In genomic region chr22:21726650-21727049, GRCh38 we compare ENCODE assay signal across 8 cellular contexts. TPM values are rescaled to one million over a fixed set of nuclear protein-coding genes. Genes with fewer than 3 reads are reported as not detected.
DNase-seq lines count a peak whose midpoint lies in the region; ATAC-seq and TF ChIP-seq lines count a peak whose summit lies in the region.
"Had no signal": no experiment of that assay in that cellular context is flagged by ENCODE, and none has a peak within 500 bp of the region (broad histone marks: within the 10 kb centered on the region; RNA-seq: fewer than 3 reads in every experiment).

No MANE protein-coding gene starts in this region.

- no peak overlapping the region for H3K27ac ChIP-seq in osteoblast (ENCODE audit: low read depth, low read length)
- H3K27ac ChIP-seq: lower lobe of right lung had no signal

- H3K36me3 ChIP-seq in osteoblast (ENCODE audit: insufficient read depth, low read length): no peaks in the 10 kb centered on the region

- no peak overlapping the region for H3K27ac Mint-ChIP-seq in activated CD8-positive, alpha-beta memory T cell treated with anti-CD3 and anti-CD28 coated beads, Interleukin-2, amount 10 ng/mL, durations not matched to agents 7 days and 5 days

- no peak overlapping the region for H3K4me2 ChIP-seq in osteoblast (ENCODE audit: insufficient read depth, low read length)

- H3K4me1 Mint-ChIP-seq in activated CD8-positive, alpha-beta memory T cell treated with anti-CD3 and anti-CD28 coated beads, Interleukin-2, amount 10 ng/mL, durations not matched to agents 7 days and 5 days: peaks cover 11% of the 10 kb centered on the region

- H3K4me1 ChIP-seq in osteoblast (ENCODE audit: insufficient read depth, low read length): no peaks in the 10 kb centered on the region
- H3K4me1 ChIP-seq: lower lobe of right lung had no signal

- no peaks in the 10 kb centered on the region for H3K79me2 ChIP-seq in osteoblast (ENCODE audit: insufficient read depth, low read length)

- no peak overlapping the region for H3K4me3 Mint-ChIP-seq in activated CD8-positive, alpha-beta memory T cell treated with anti-CD3 and anti-CD28 coated beads, Interleukin-2, amount 10 ng/mL, durations not matched to agents 7 days and 5 days

- H4K20me1 ChIP-seq in osteoblast (ENCODE audit: insufficient read depth, low read length): no peaks in the 10 kb centered on the region

- no peaks in the 10 kb centered on the region for H3K27me3 ChIP-seq in osteoblast (ENCODE audit: insufficient read depth, low read length)

- peak; percentile 76 for DNase-seq in activated CD8-positive, alpha-beta memory T cell treated with anti-CD3 and anti-CD28 coated beads, Interleukin-2, amount 10 ng/mL, durations not matched to agents 7 days and 5 days
- DNase-seq in medulla oblongata (ENCODE audit: extremely low spot score) (peak; percentile 16), osteoblast (ENCODE audit: insufficient read length, low spot score, missing footprints) (no peak)
- DNase-seq: lower lobe of right lung had no signal

- peak; percentile 96 for ATAC-seq in activated CD8-positive, alpha-beta memory T cell treated with anti-CD3 and anti-CD28 coated beads, Interleukin-2, amount 10 ng/mL, durations not matched to agents 7 days and 5 days
- ATAC-seq in HG02884 (IDR thresholded peaks at IDR 0.05; ENCODE audit: unreplicated experiment) (no peak), HG03354 (IDR thresholded peaks at IDR 0.05; ENCODE audit: poor library complexity, severe bottlenecking, unreplicated experiment) (no peak)

- H3K4me3 ChIP-seq in osteoblast (ENCODE audit: insufficient read depth, low read length): no peak overlapping the region
- H3K4me3 ChIP-seq: lower lobe of right lung had no signal

- CTCF ChIA-PET in activated CD8-positive, alpha-beta memory T cell treated with anti-CD3 and anti-CD28 coated beads, Interleukin-2, amount 10 ng/mL, durations not matched to agents 7 days and 5 days (lab: Charles Lee): interaction anchor here (0.8 to 1.5 kb wide), 9 partner anchors 8 to 226 kb away, joined by 3 to 6 read pairs (median 3); partner anchors contain the start of genes PPM1F and YPEL1

- H2AFZ ChIP-seq in osteoblast (ENCODE audit: low read length): no peak overlapping the region

- H3K9me3 ChIP-seq in osteoblast (ENCODE audit: low read depth, low read length): no peaks in the 10 kb centered on the region
- H3K9me3 ChIP-seq: lower lobe of right lung had no signal

- TF ChIP-seq CTCF in GM12873 (IDR thresholded peaks at IDR 0.05; ENCODE audit: insufficient read depth, low read depth, low read length, missing control alignments): peak; percentile 74
- peak; percentile 32; the same call in 1 of the 2 replicates for TF ChIP-seq CTCF in LNCAP (IDR thresholded peaks at IDR 0.05)
- no peak for TF ChIP-seq CTCF in osteoblast (IDR thresholded peaks at IDR 0.05; ENCODE audit: extremely low read depth, low read depth, low read length)

- no peaks in the 10 kb centered on the region for H3K36me3 Mint-ChIP-seq in activated CD8-positive, alpha-beta memory T cell treated with anti-CD3 and anti-CD28 coated beads, Interleukin-2, amount 10 ng/mL, durations not matched to agents 7 days and 5 days

- no peaks in the 10 kb centered on the region for H3K9me3 Mint-ChIP-seq in activated CD8-positive, alpha-beta memory T cell treated with anti-CD3 and anti-CD28 coated beads, Interleukin-2, amount 10 ng/mL, durations not matched to agents 7 days and 5 days (ENCODE audit: low read depth)

- no peaks in the 10 kb centered on the region for H3K27me3 Mint-ChIP-seq in activated CD8-positive, alpha-beta memory T cell treated with anti-CD3 and anti-CD28 coated beads, Interleukin-2, amount 10 ng/mL, durations not matched to agents 7 days and 5 days

RNA-seq across cellular contexts. Expression of gene YPEL1, which starts 8.9 kb away (rescaled TPM):
- total RNA-seq in activated CD8-positive, alpha-beta memory T cell treated with anti-CD3 and anti-CD28 coated beads, Interleukin-2, amount 10 ng/mL, durations not matched to agents 7 days and 5 days: 10 to 100 TPM in 1 of 2 experiments, 1 to 10 TPM in 1; 7.2 to 21.6 TPM
- 1.8 and 2.2 TPM in 2 replicates for total RNA-seq in osteoblast
